Comparison of ENCODE assay signal across 24 cellular contexts in the genomic region with DNA sequence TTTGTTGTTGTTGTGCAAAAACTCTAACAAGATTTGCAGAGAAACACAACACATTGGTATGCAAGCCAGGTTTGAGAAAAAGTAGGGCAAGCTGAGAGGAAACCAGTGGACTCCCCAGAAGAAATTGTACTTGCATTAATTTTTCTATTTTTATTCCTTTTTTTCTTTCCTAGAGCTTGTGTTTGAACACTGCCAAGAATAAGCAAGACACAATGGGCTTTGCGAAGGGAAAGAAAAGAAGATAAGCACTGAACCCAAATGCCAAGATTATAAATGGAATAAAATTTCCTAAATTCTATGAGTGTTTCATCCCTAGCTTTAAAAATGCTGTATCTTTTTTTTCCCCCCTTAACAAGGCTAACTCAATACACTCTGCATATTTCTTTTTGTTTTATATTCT. TPM values are rescaled to one million over a fixed set of nuclear protein-coding genes. Genes with fewer than 3 reads are reported as not detected.
DNase-seq lines count a peak whose midpoint lies in the region; ATAC-seq and TF ChIP-seq lines count a peak whose summit lies in the region.
"Had no signal": no experiment of that assay in that cellular context is flagged by ENCODE, and none has a peak within 500 bp of the region (broad histone marks: within the 10 kb centered on the region; RNA-seq: fewer than 3 reads in every experiment).

No MANE protein-coding gene starts in this region.

- in situ Hi-C loops in G401 (cut with HindIII; ENCODE audit: low sequenced_read_pairs) = no loop called here

- no peak for TF ChIP-seq CTCF in activated CD8-positive, alpha-beta T cell treated with anti-CD3 and anti-CD28 coated beads for 36 hours (IDR thresholded peaks at IDR 0.05)
- TF ChIP-seq CTCF in stomach (IDR thresholded peaks at IDR 0.05) = no peak

- no peak for TF ChIP-seq EP300 in stomach (IDR thresholded peaks at IDR 0.05)

- no peaks in the 10 kb centered on the region for H3K36me3 ChIP-seq in stomach
- H3K36me3 ChIP-seq: cardiac muscle cell, gastroesophageal sphincter, HAP-1, spleen had no signal

- H3K4me3 Mint-ChIP-seq in activated CD8-positive, alpha-beta T cell treated with anti-CD3 and anti-CD28 coated beads for 36 hours = no peak overlapping the region
- no peak overlapping the region for H3K4me3 Mint-ChIP-seq in activated CD8-positive, alpha-beta T cell treated with anti-CD3 and anti-CD28 coated beads, Interleukin-2, amount 10 ng/mL, durations not matched to agents 7 days and 5 days
- peak overlapping the region; percentile 86 for H3K4me3 Mint-ChIP-seq in activated T-helper 17 cell treated with anti-CD3 and anti-CD28 coated beads, Interleukin-2, amount 50 U/mL, for 72 hours
- H3K4me3 Mint-ChIP-seq: CD14-positive monocyte had no signal

- ATAC-seq in activated CD8-positive, alpha-beta T cell treated with anti-CD3 and anti-CD28 coated beads for 36 hours = no peak
- ATAC-seq in activated CD8-positive, alpha-beta T cell treated with anti-CD3 and anti-CD28 coated beads, Interleukin-2, amount 10 ng/mL, durations not matched to agents 7 days and 5 days = no peak
- no peak for ATAC-seq in activated T-helper 17 cell treated with anti-CD3 and anti-CD28 coated beads, Interleukin-2, amount 50 U/mL, for 72 hours (replicated peaks)
- ATAC-seq: gastroesophageal sphincter; naive thymus-derived CD8-positive, alpha-beta T cell had no signal

- POLR2A ChIA-PET in activated CD8-positive, alpha-beta T cell treated with anti-CD3 and anti-CD28 coated beads for 36 hours (lab: Charles Lee) = interaction anchor here (0.6 to 51.0 kb wide), 9 partner anchors 10 to 57 kb away, joined by 3 to 1592 read pairs (median 3); partner anchors contain the start of gene CYTIP
- POLR2A ChIA-PET in activated CD8-positive, alpha-beta T cell treated with anti-CD3 and anti-CD28 coated beads, Interleukin-2, amount 10 ng/mL, durations not matched to agents 7 days and 5 days (lab: Charles Lee) = interaction anchor here (1.1 to 5.2 kb wide), 4 partner anchors 14 to 20 kb away, joined by 3 to 33 read pairs (median 6); partner anchors contain the start of gene CYTIP

- 37 to 58% (median 44%) methylated on average over 1 of the region's 1 CpG for WGBS in stomach, 5 donors

- DNase-seq in activated CD8-positive, alpha-beta T cell treated with anti-CD3 and anti-CD28 coated beads for 36 hours = no peak
- DNase-seq in activated CD8-positive, alpha-beta T cell treated with anti-CD3 and anti-CD28 coated beads, Interleukin-2, amount 10 ng/mL, durations not matched to agents 7 days and 5 days = no peak
- DNase-seq in G401 (ENCODE audit: low spot score) = peak; percentile 15
- DNase-seq in midbrain (lab: John Stamatoyannopoulos, UW) = peak; percentile 11
- DNase-seq in NCI-H82 treated with DMSO at 0.1 percent for 48 hours (lab: John Stamatoyannopoulos, UW; ENCODE audit: unreplicated experiment) = no peak
- no peak for DNase-seq in stomach
- DNase-seq in NOMO-1 (lab: John Stamatoyannopoulos, UW; ENCODE audit: unreplicated experiment in 2 of 2) = no peak
- DNase-seq: activated CD4-positive, CD25-positive, alpha-beta regulatory T cell; activated CD8-positive, alpha-beta memory T cell treated with anti-CD3 and anti-CD28 coated beads, Interleukin-2, amount 50 U/mL, for 4 hours; erythroblast; naive thymus-derived CD8-positive, alpha-beta T cell; NCI-H1105 treated with DMSO at 0.1 percent for 48 hours; NCI-H2171 treated with DMSO at 0.1 percent for 48 hours; NCI-H526 treated with DMSO at 0.1 percent for 48 hours; OCI-M1; SHP77 treated with DMSO at 0.1 percent for 48 hours; spleen; T-helper 9 cell had no signal

- TF ChIP-seq POLR2A in stomach (IDR thresholded peaks at IDR 0.05) = no peak

- peaks cover 88% of the 10 kb centered on the region for H3K4me1 Mint-ChIP-seq in activated CD8-positive, alpha-beta T cell treated with anti-CD3 and anti-CD28 coated beads for 36 hours (ENCODE audit: low read depth)
- H3K4me1 Mint-ChIP-seq in activated CD8-positive, alpha-beta T cell treated with anti-CD3 and anti-CD28 coated beads, Interleukin-2, amount 10 ng/mL, durations not matched to agents 7 days and 5 days (ENCODE audit: low read depth) = peaks cover 90% of the 10 kb centered on the region
- peaks cover 57% of the 10 kb centered on the region for H3K4me1 Mint-ChIP-seq in activated T-helper 17 cell treated with anti-CD3 and anti-CD28 coated beads, Interleukin-2, amount 50 U/mL, for 72 hours

- H3K4me3 ChIP-seq in stomach = no peak overlapping the region
- H3K4me3 ChIP-seq: cardiac muscle cell, gastroesophageal sphincter, HAP-1, spleen had no signal

- intact Hi-C loops in activated CD8-positive, alpha-beta T cell treated with anti-CD3 and anti-CD28 coated beads for 36 hours (cut with micrococcal nuclease) = no loop called here
- intact Hi-C loops in stomach (cut with DNase I; ENCODE audit: low total_unique reads) = no loop called here

- no peaks in the 10 kb centered on the region for H3K27me3 ChIP-seq in stomach
- H3K27me3 ChIP-seq: cardiac muscle cell, gastroesophageal sphincter, spleen had no signal

- H3K27me3 Mint-ChIP-seq in activated CD8-positive, alpha-beta T cell treated with anti-CD3 and anti-CD28 coated beads for 36 hours = no peaks in the 10 kb centered on the region
- no peaks in the 10 kb centered on the region for H3K27me3 Mint-ChIP-seq in activated CD8-positive, alpha-beta T cell treated with anti-CD3 and anti-CD28 coated beads, Interleukin-2, amount 10 ng/mL, durations not matched to agents 7 days and 5 days (ENCODE audit: low read depth)
- no peaks in the 10 kb centered on the region for H3K27me3 Mint-ChIP-seq in activated T-helper 17 cell treated with anti-CD3 and anti-CD28 coated beads, Interleukin-2, amount 50 U/mL, for 72 hours
- H3K27me3 Mint-ChIP-seq: naive thymus-derived CD8-positive, alpha-beta T cell had no signal

- no peaks in the 10 kb centered on the region for H3K9me3 ChIP-seq in stomach
- H3K9me3 ChIP-seq: gastroesophageal sphincter, HAP-1, spleen had no signal

- CTCF ChIA-PET in activated CD8-positive, alpha-beta T cell treated with anti-CD3 and anti-CD28 coated beads for 36 hours (lab: Charles Lee) = interaction anchor here (1.1 to 2.5 kb wide), 8 partner anchors 10 to 133 kb away, joined by 3 to 11 read pairs (median 5); no protein-coding TSS in a partner anchor
- CTCF ChIA-PET in activated CD8-positive, alpha-beta T cell treated with anti-CD3 and anti-CD28 coated beads, Interleukin-2, amount 10 ng/mL, durations not matched to agents 7 days and 5 days (lab: Charles Lee) = interaction anchor here (0.8 to 3.4 kb wide), 9 partner anchors 14 to 158 kb away, joined by 3 to 17 read pairs (median 7); partner anchors contain the start of gene CYTIP

- H3K4me1 ChIP-seq in stomach = peaks cover 0 to 17% (median 13%) of the 10 kb centered on the region in 4 donors
- H3K4me1 ChIP-seq: gastroesophageal sphincter had no signal

- H3K36me3 Mint-ChIP-seq in activated CD8-positive, alpha-beta T cell treated with anti-CD3 and anti-CD28 coated beads for 36 hours (ENCODE audit: low read depth) = peaks cover 34% of the 10 kb centered on the region
- H3K36me3 Mint-ChIP-seq in activated CD8-positive, alpha-beta T cell treated with anti-CD3 and anti-CD28 coated beads, Interleukin-2, amount 10 ng/mL, durations not matched to agents 7 days and 5 days (ENCODE audit: low read depth) = peaks cover 22% of the 10 kb centered on the region
- H3K36me3 Mint-ChIP-seq in activated T-helper 17 cell treated with anti-CD3 and anti-CD28 coated beads, Interleukin-2, amount 50 U/mL, for 72 hours (ENCODE audit: low read depth) = peaks cover 14% of the 10 kb centered on the region
- H3K36me3 Mint-ChIP-seq: naive thymus-derived CD8-positive, alpha-beta T cell had no signal

- H3K9me3 Mint-ChIP-seq in activated CD8-positive, alpha-beta T cell treated with anti-CD3 and anti-CD28 coated beads for 36 hours = peaks cover 7% of the 10 kb centered on the region
- H3K9me3 Mint-ChIP-seq in activated CD8-positive, alpha-beta T cell treated with anti-CD3 and anti-CD28 coated beads, Interleukin-2, amount 10 ng/mL, durations not matched to agents 7 days and 5 days (ENCODE audit: insufficient read depth) = no peaks in the 10 kb centered on the region
- H3K9me3 Mint-ChIP-seq in activated T-helper 17 cell treated with anti-CD3 and anti-CD28 coated beads, Interleukin-2, amount 50 U/mL, for 72 hours = peaks cover 5% of the 10 kb centered on the region
- H3K9me3 Mint-ChIP-seq: CD14-positive monocyte had no signal

- peak overlapping the region; percentile 69 for H3K27ac Mint-ChIP-seq in activated CD8-positive, alpha-beta T cell treated with anti-CD3 and anti-CD28 coated beads for 36 hours
- no peak overlapping the region for H3K27ac Mint-ChIP-seq in activated CD8-positive, alpha-beta T cell treated with anti-CD3 and anti-CD28 coated beads, Interleukin-2, amount 10 ng/mL, durations not matched to agents 7 days and 5 days
- H3K27ac Mint-ChIP-seq in activated T-helper 17 cell treated with anti-CD3 and anti-CD28 coated beads, Interleukin-2, amount 50 U/mL, for 72 hours = peak overlapping the region; percentile 100
- H3K27ac Mint-ChIP-seq: CD14-positive monocyte had no signal

- H3K27ac ChIP-seq in stomach = peak overlapping the region in 2 of 5 donors; percentile 57 to 58
- H3K27ac ChIP-seq: cardiac muscle cell, gastroesophageal sphincter, spleen had no signal

RNA-seq across cellular contexts. Expression of gene CYTIP, which starts 17.0 kb away (rescaled TPM):
- total RNA-seq in activated CD8-positive, alpha-beta T cell treated with anti-CD3 and anti-CD28 coated beads for 36 hours = 100 to 1,000 TPM; 514 to 520 TPM
- 100 to 1,000 TPM; 222 to 227 TPM for total RNA-seq in activated CD8-positive, alpha-beta T cell treated with anti-CD3 and anti-CD28 coated beads, Interleukin-2, amount 10 ng/mL, durations not matched to agents 7 days and 5 days
- not detected in 2 replicates for total RNA-seq in G401 (2014; rRNA removed; shearing (Covaris generic))
- total RNA-seq in activated T-helper 17 cell treated with anti-CD3 and anti-CD28 coated beads, Interleukin-2, amount 50 U/mL, for 72 hours = 100 to 1,000 TPM; 581 to 591 TPM
- total RNA-seq in stomach = 10 to 100 TPM in 3 of 5 donors, 1 to 10 TPM in 1, not detected in 1; 8.2 to 30.7 (median 21.1) TPM
- 10 to 100 TPM in 1 of 3 donors, 1 to 10 TPM in 2; 5.3 to 17.9 (median 9.3) TPM for polyA plus RNA-seq in stomach
- total RNA-seq: cardiac muscle cell, HT1080 had no signal
- polyA plus RNA-seq: cardiac muscle cell had no signal

Comparison
In these comparisons a context has a peak if more than half of its experiments do, and no peak if none do; other contexts are left out.
1. DNase-seq: peak in G401 (single experiment) and midbrain (single experiment); none in activated CD8-positive, alpha-beta T cell treated with anti-CD3 and anti-CD28 coated beads for 36 hours (single experiment), activated CD8-positive, alpha-beta T cell treated with anti-CD3 and anti-CD28 coated beads, Interleukin-2, amount 10 ng/mL, durations not matched to agents 7 days and 5 days (single experiment), NCI-H82 treated with DMSO at 0.1 percent for 48 hours (single experiment), stomach (single experiment) and NOMO-1 (0 of 2).
2. RNA of gene CYTIP, which starts 17.0 kb away (total RNA-seq): 581 to 591 TPM in activated T-helper 17 cell treated with anti-CD3 and anti-CD28 coated beads, Interleukin-2, amount 50 U/mL, for 72 hours, 514 to 520 TPM in activated CD8-positive, alpha-beta T cell treated with anti-CD3 and anti-CD28 coated beads for 36 hours and 222 to 227 TPM in activated CD8-positive, alpha-beta T cell treated with anti-CD3 and anti-CD28 coated beads, Interleukin-2, amount 10 ng/mL, durations not matched to agents 7 days and 5 days; 8.2 to 30.7 TPM in stomach and not detected in G401; every median in the first group is over 4 times any median in the second.